ENCODE assay signal across 9 cellular contexts in genomic region chr5:7869474-7870136, GRCh38. TPM values are rescaled to one million over a fixed set of nuclear protein-coding genes. Genes with fewer than 3 reads are reported as not detected.
A peak's percentile ranks its signal among the peaks of the same experiment; 100 is the strongest.
DNase-seq lines count a peak whose midpoint lies in the region; ATAC-seq, FAIRE-seq and TF ChIP-seq lines count a peak whose summit lies in the region.
"Had no signal": no experiment of that assay in that cellular context is flagged by ENCODE, and none has a peak within 500 bp of the region (broad histone marks: within the 10 kb centered on the region; RNA-seq: fewer than 3 reads in every experiment).

No MANE protein-coding gene starts in this region.

- H3K4me3 ChIP-seq in fibroblast of pulmonary artery (replicated peaks; ENCODE audit: low read depth, low read length) (peak overlapping the region; percentile 89), pancreas (peak overlapping the region; percentile 72 to 95 (median 89))

- peak; percentile 9 for DNase-seq in Calu3
- peak; percentile 82 for DNase-seq in activated CD4-positive, alpha-beta T cell treated with anti-CD3 and anti-CD28 coated beads, Interleukin-2, amount 10 ng/mL, durations not matched to agents 24 days and 14 days
- peak; percentile 3 for DNase-seq in fibroblast of pulmonary artery (ENCODE audit: low read depth)
- peak in 1 of 6 donors; percentile 12 for DNase-seq in pancreas
- no peak for DNase-seq in COR-L47 (lab: John Stamatoyannopoulos, UW)
- DNase-seq in hippocampal formation (lab: John Stamatoyannopoulos, UW): no peak

- H3K27ac ChIP-seq in pancreas: peak overlapping the region; percentile 57 to 78 (median 68)

- H3K36me3 Mint-ChIP-seq in Calu3 (ENCODE audit: insufficient read depth, unreplicated experiment): peaks cover 27% of the 10 kb centered on the region
- peaks cover 49% of the 10 kb centered on the region for H3K36me3 Mint-ChIP-seq in activated CD4-positive, alpha-beta T cell treated with anti-CD3 and anti-CD28 coated beads, Interleukin-2, amount 10 ng/mL, durations not matched to agents 24 days and 14 days (ENCODE audit: low read depth)

- ATAC-seq in GM19463 (IDR thresholded peaks at IDR 0.05; ENCODE audit: unreplicated experiment) (peak; percentile 26), HG03469 (IDR thresholded peaks at IDR 0.05; ENCODE audit: unreplicated experiment) (peak; percentile 4), pancreas (peak; percentile 55 to 71 (median 67))

- no peaks in the 10 kb centered on the region for H3K27me3 ChIP-seq in pancreas

- intact Hi-C loops in Calu3 (cut with micrococcal nuclease; ENCODE audit: unreplicated experiment) (no loop called here), pancreas (cut with DNase I) (no loop called here)
- intact Hi-C loops in activated CD4-positive, alpha-beta T cell treated with anti-CD3 and anti-CD28 coated beads, Interleukin-2, amount 10 ng/mL, durations not matched to agents 24 days and 14 days (cut with micrococcal nuclease): loop anchor here (1.0 to 10.0 kb wide), 4 partner anchors 9 to 1495 kb away; partner anchors contain the start of genes MED10 and TENT4A

- H3K4me1 ChIP-seq in pancreas: peaks cover 14 to 19% (median 14%) of the 10 kb centered on the region in 3 donors

- TF ChIP-seq CTCF in Calu3 (IDR thresholded peaks at IDR 0.05; ENCODE audit: unreplicated experiment) (no peak), fibroblast of pulmonary artery (IDR thresholded peaks at IDR 0.05; ENCODE audit: low read length, missing control alignments) (no peak), pancreas (IDR thresholded peaks at IDR 0.05) (no peak)

- BruUV-seq in Calu3 (replicated peaks; lab: Mats Ljungman, UMichigan): no TSS peak

- H3K9me3 Mint-ChIP-seq in Calu3 (ENCODE audit: low read depth, unreplicated experiment): no peaks in the 10 kb centered on the region
- H3K9me3 Mint-ChIP-seq in activated CD4-positive, alpha-beta T cell treated with anti-CD3 and anti-CD28 coated beads, Interleukin-2, amount 10 ng/mL, durations not matched to agents 24 days and 14 days: no peaks in the 10 kb centered on the region

- WGBS in pancreas, 2 donors: 1% methylated on average over 41 of the region's 41 CpGs

- no peaks in the 10 kb centered on the region for H3K27me3 Mint-ChIP-seq in Calu3 (ENCODE audit: unreplicated experiment)
- no peaks in the 10 kb centered on the region for H3K27me3 Mint-ChIP-seq in activated CD4-positive, alpha-beta T cell treated with anti-CD3 and anti-CD28 coated beads, Interleukin-2, amount 10 ng/mL, durations not matched to agents 24 days and 14 days

- no peak for FAIRE-seq in pancreas (lab: Jason Lieb, UNC)

- H3K4me1 Mint-ChIP-seq in Calu3 (ENCODE audit: low read depth, unreplicated experiment): peaks cover 31% of the 10 kb centered on the region
- H3K4me1 Mint-ChIP-seq in activated CD4-positive, alpha-beta T cell treated with anti-CD3 and anti-CD28 coated beads, Interleukin-2, amount 10 ng/mL, durations not matched to agents 24 days and 14 days: peaks cover 66% of the 10 kb centered on the region

- CTCF ChIA-PET in Calu3 (lab: Charles Lee): interaction anchor here (0.6 kb wide), 1 partner anchor 1367 kb away, joined by 3 read pairs; no protein-coding TSS in a partner anchor

- H3K36me3 ChIP-seq in pancreas: no peaks in the 10 kb centered on the region

- peak overlapping the region; percentile 88 for H3K4me3 Mint-ChIP-seq in Calu3 (ENCODE audit: low read depth, unreplicated experiment)
- peak overlapping the region; percentile 99 for H3K4me3 Mint-ChIP-seq in activated CD4-positive, alpha-beta T cell treated with anti-CD3 and anti-CD28 coated beads, Interleukin-2, amount 10 ng/mL, durations not matched to agents 24 days and 14 days

- H3K9me3 ChIP-seq in pancreas: no peaks in the 10 kb centered on the region

- peak overlapping the region; percentile 78 for H3K27ac Mint-ChIP-seq in Calu3 (ENCODE audit: unreplicated experiment)
- H3K27ac Mint-ChIP-seq in activated CD4-positive, alpha-beta T cell treated with anti-CD3 and anti-CD28 coated beads, Interleukin-2, amount 10 ng/mL, durations not matched to agents 24 days and 14 days: peak overlapping the region; percentile 86

RNA-seq across cellular contexts. Expression of gene MTRR, which starts 0.7 kb away (rescaled TPM):
- total RNA-seq in Calu3 (2022): 55.9 and 61.2 TPM in 2 replicates
- total RNA-seq in activated CD4-positive, alpha-beta T cell treated with anti-CD3 and anti-CD28 coated beads, Interleukin-2, amount 10 ng/mL, durations not matched to agents 24 days and 14 days: 64.4 and 76.8 TPM in 2 replicates
- total RNA-seq in pancreas: 10 to 100 TPM; 18.4 to 27.8 (median 20.2) TPM
- polyA plus RNA-seq in pancreas: 10 to 100 TPM in 1 of 2 donors, 1 to 10 TPM in 1; 6.8 to 15.1 TPM

RNA-seq across cellular contexts. Expression of gene FASTKD3, which starts 0.8 kb away (rescaled TPM):
- total RNA-seq in Calu3 (2022): 11.0 and 13.5 TPM in 2 replicates
- total RNA-seq in activated CD4-positive, alpha-beta T cell treated with anti-CD3 and anti-CD28 coated beads, Interleukin-2, amount 10 ng/mL, durations not matched to agents 24 days and 14 days: 17.7 and 18.3 TPM in 2 replicates
- total RNA-seq in pancreas: 1 to 10 TPM; 1.8 to 6.6 (median 2.6) TPM
- polyA plus RNA-seq in pancreas: 10 to 100 TPM in 1 of 2 donors, 1 to 10 TPM in 1; 8.4 to 10.3 TPM

RNA-seq across cellular contexts. Expression of gene CFAP90, which starts 18.7 kb away (rescaled TPM):
- total RNA-seq in Calu3 (2022): not detected in 2 replicates
- not detected in 2 replicates for total RNA-seq in activated CD4-positive, alpha-beta T cell treated with anti-CD3 and anti-CD28 coated beads, Interleukin-2, amount 10 ng/mL, durations not matched to agents 24 days and 14 days
- 1 to 10 TPM in 3 of 6 donors, under 1 TPM in 3; 0.61 to 1.7 (median 1.1) TPM for total RNA-seq in pancreas
- 1 to 10 TPM; 2.1 to 7.4 TPM for polyA plus RNA-seq in pancreas
- total RNA-seq: activated CD8-positive, alpha-beta memory T cell treated with anti-CD3 and anti-CD28 coated beads for 36 hours had no signal

Comparison
In these comparisons a context has a peak if more than half of its experiments do, and no peak if none do; other contexts are left out.
1. DNase-seq: peak in Calu3 (single experiment), activated CD4-positive, alpha-beta T cell treated with anti-CD3 and anti-CD28 coated beads, Interleukin-2, amount 10 ng/mL, durations not matched to agents 24 days and 14 days (single experiment) and fibroblast of pulmonary artery (single experiment); none in COR-L47 (single experiment) and hippocampal formation (0 of 2).
2. ATAC-seq: peak in every context shown above with its lines; median percentile 67 in pancreas; 26 in GM19463; 4 in HG03469.